ENCODE assay signal across 1 cellular context in genomic region chr7:30699706-30700495, GRCh38.
A peak's percentile ranks its signal among the peaks of the same experiment; 100 is the strongest.
TF ChIP-seq lines count a peak whose summit lies in the region.

No MANE protein-coding gene starts in this region.

TF ChIP-seq in H1, 55 proteins besides CTCF, POLR2A, EP300 and RAD21:
- TF ChIP-seq ATF2 (IDR thresholded peaks at IDR 0.05; ENCODE audit: low read length) (no peak), JUND (IDR thresholded peaks at IDR 0.05; ENCODE audit: low read length) (peak; percentile 40; the same call in 1 of the 2 replicates), CEBPB (IDR thresholded peaks at IDR 0.05; ENCODE audit: low read depth, low read length) (no peak), NRF1 (IDR thresholded peaks at IDR 0.05; ENCODE audit: low read depth, low read length) (no peak), KDM4A (IDR thresholded peaks at IDR 0.05; ENCODE audit: low read depth, low read length, severe bottlenecking) (no peak), POLR2AphosphoS5 (IDR thresholded peaks at IDR 0.05; ENCODE audit: low read depth, low read length) (no peak), TBP (IDR thresholded peaks at IDR 0.05; ENCODE audit: low read depth, low read length) (peak; percentile 57), NANOG (IDR thresholded peaks at IDR 0.05; ENCODE audit: insufficient read depth, low read depth, low read length, poor library complexity, severe bottlenecking) (no peak)
